In genomic region chr17:80259642-80260535, GRCh38 we compare ENCODE assay signal across 7 cellular contexts. TPM values are rescaled to one million over a fixed set of nuclear protein-coding genes. Genes with fewer than 3 reads are reported as not detected.
DNase-seq lines count a peak whose midpoint lies in the region; ATAC-seq and TF ChIP-seq lines count a peak whose summit lies in the region.

No MANE protein-coding gene starts in this region.

- intact Hi-C loops in upper lobe of right lung (cut with DNase I) = no loop called here

- peak overlapping the region; percentile 78 for H3K4me2 ChIP-seq in osteoblast (ENCODE audit: insufficient read depth, low read length)

- H3K4me3 Mint-ChIP-seq in glutamatergic neuron (ENCODE audit: unreplicated experiment) = peak overlapping the region; percentile 88

- H3K27me3 ChIP-seq in osteoblast (ENCODE audit: insufficient read depth, low read length) (no peaks in the 10 kb centered on the region), upper lobe of right lung (no peaks in the 10 kb centered on the region)

- H3K27ac Mint-ChIP-seq in glutamatergic neuron (ENCODE audit: unreplicated experiment) = peak overlapping the region; percentile 89

- DNase-seq in SHP77 (lab: John Stamatoyannopoulos, UW) = peak; percentile 50 to 86
- peak; percentile 84 for DNase-seq in activated naive CD4-positive, alpha-beta T cell treated with anti-CD3 and anti-CD28 coated beads, Interleukin-2, amount 50 U/mL, for 16 hours
- peak; percentile 63 for DNase-seq in glutamatergic neuron
- DNase-seq in osteoblast (ENCODE audit: insufficient read length, low spot score, missing footprints) = peak; percentile 100
- peak; percentile 90 for DNase-seq in upper lobe of right lung

- H3K79me2 ChIP-seq in osteoblast (ENCODE audit: insufficient read depth, low read length) = peaks cover 37% of the 10 kb centered on the region

- ATAC-seq in HG03432 (IDR thresholded peaks at IDR 0.05; ENCODE audit: unreplicated experiment) = peak; percentile 39
- ATAC-seq in upper lobe of right lung = peak; percentile 73

- peaks cover 4% of the 10 kb centered on the region for H3K36me3 ChIP-seq in osteoblast (ENCODE audit: insufficient read depth, low read length)
- H3K36me3 ChIP-seq in upper lobe of right lung = no peaks in the 10 kb centered on the region

- peaks cover 35% of the 10 kb centered on the region for H3K4me1 ChIP-seq in osteoblast (ENCODE audit: insufficient read depth, low read length)
- peaks cover 36% of the 10 kb centered on the region for H3K4me1 ChIP-seq in upper lobe of right lung

- H3K4me1 Mint-ChIP-seq in glutamatergic neuron (ENCODE audit: low read depth, unreplicated experiment) = peaks cover 32% of the 10 kb centered on the region

- no peak for TF ChIP-seq CTCF in glutamatergic neuron (IDR thresholded peaks at IDR 0.05; ENCODE audit: partially characterized antibody, unreplicated experiment)
- TF ChIP-seq CTCF in osteoblast (IDR thresholded peaks at IDR 0.05; ENCODE audit: extremely low read depth, low read depth, low read length) = no peak
- no peak for TF ChIP-seq CTCF in upper lobe of right lung (IDR thresholded peaks at IDR 0.05)

- H2AFZ ChIP-seq in osteoblast (ENCODE audit: low read length) = peak overlapping the region; percentile 74

- TF ChIP-seq POLR2A in GM15510 (IDR thresholded peaks at IDR 0.05; ENCODE audit: borderline replicate concordance, extremely low read depth, insufficient read length) = peak; percentile 57

- peaks cover 4% of the 10 kb centered on the region for H3K27me3 Mint-ChIP-seq in glutamatergic neuron (ENCODE audit: unreplicated experiment)

- peak overlapping the region; percentile 74 for H3K4me3 ChIP-seq in osteoblast (ENCODE audit: insufficient read depth, low read length)
- H3K4me3 ChIP-seq in upper lobe of right lung = peak overlapping the region; percentile 57

- peaks cover 21% of the 10 kb centered on the region for H3K9me3 Mint-ChIP-seq in glutamatergic neuron (ENCODE audit: unreplicated experiment)

- H3K9me3 ChIP-seq in osteoblast (ENCODE audit: low read depth, low read length) = no peaks in the 10 kb centered on the region
- H3K9me3 ChIP-seq in upper lobe of right lung = no peaks in the 10 kb centered on the region

- H4K20me1 ChIP-seq in osteoblast (ENCODE audit: insufficient read depth, low read length) = peaks cover 4% of the 10 kb centered on the region

- H3K36me3 Mint-ChIP-seq in glutamatergic neuron (ENCODE audit: unreplicated experiment) = no peaks in the 10 kb centered on the region

- H3K27ac ChIP-seq in osteoblast (ENCODE audit: low read depth, low read length) = peak overlapping the region; percentile 58
- H3K27ac ChIP-seq in upper lobe of right lung = peak overlapping the region; percentile 85

RNA-seq across cellular contexts. Expression of gene RNF213, which starts 0.8 kb away (rescaled TPM):
- total RNA-seq in glutamatergic neuron (ENCODE audit: unreplicated experiment) (34.7 TPM), osteoblast (134 and 143 TPM in 2 replicates), upper lobe of right lung (236 TPM)

RNA-seq across cellular contexts. Expression of gene SLC26A11, which starts 39.7 kb away (rescaled TPM):
- total RNA-seq in glutamatergic neuron (ENCODE audit: unreplicated experiment) (15.9 TPM), osteoblast (12.7 and 17.4 TPM in 2 replicates), upper lobe of right lung (51.6 TPM)

RNA-seq across cellular contexts. Expression of gene SGSH, which starts 39.8 kb away (rescaled TPM):
- total RNA-seq in glutamatergic neuron (ENCODE audit: unreplicated experiment) = 17.3 TPM
- 15.9 and 19.4 TPM in 2 replicates for total RNA-seq in osteoblast
- 59.8 TPM for total RNA-seq in upper lobe of right lung

Comparison
In these comparisons a context has a peak if more than half of its experiments do, and no peak if none do; other contexts are left out.
1. Peak in every context shown above with its lines: DNase-seq, ATAC-seq, H3K4me3 ChIP-seq and H3K27ac ChIP-seq.